In genomic region chr21:44428281-44428942, GRCh38 we compare ENCODE assay signal across 9 cellular contexts. TPM values are rescaled to one million over a fixed set of nuclear protein-coding genes. Genes with fewer than 3 reads are reported as not detected.
A peak's percentile ranks its signal among the peaks of the same experiment; 100 is the strongest.
DNase-seq lines count a peak whose midpoint lies in the region; ATAC-seq, FAIRE-seq and TF ChIP-seq lines count a peak whose summit lies in the region.
"Had no signal": no experiment of that assay in that cellular context is flagged by ENCODE, and none has a peak within 500 bp of the region (broad histone marks: within the 10 kb centered on the region; RNA-seq: fewer than 3 reads in every experiment).

No MANE protein-coding gene starts in this region.

- no peak for TF ChIP-seq POLR2A in GM12891 (IDR thresholded peaks at IDR 0.05; ENCODE audit: low read depth, low read length)
- TF ChIP-seq POLR2A in uterus (IDR thresholded peaks at IDR 0.05), result no peak

- H3K9me3 ChIP-seq in uterus, result peaks cover 0 to 8% of the 10 kb centered on the region in 2 donors

- DNase-seq in GM12891 (ENCODE audit: insufficient read length, low spot score), result no peak
- peak; percentile 56 for DNase-seq in NCI-H774 (lab: John Stamatoyannopoulos, UW)
- peak; percentile 81 for DNase-seq in activated CD8-positive, alpha-beta memory T cell treated with anti-CD3 and anti-CD28 coated beads, Interleukin-2, amount 50 U/mL, for 48 hours
- peak; percentile 64 to 71 (median 67) for DNase-seq in immature natural killer cell
- no peak for DNase-seq in KG1 (lab: John Stamatoyannopoulos, UW)
- DNase-seq in uterus, result no peak
- DNase-seq in NCI-H2227 (lab: John Stamatoyannopoulos, UW; ENCODE audit: unreplicated experiment), result no peak

- H3K27me3 ChIP-seq in uterus, result no peaks in the 10 kb centered on the region

- H3K27ac Mint-ChIP-seq in immature natural killer cell, result peak overlapping the region in 5 of 6 donors; percentile 58 to 85 (median 72)

- no peak overlapping the region for H3K4me3 Mint-ChIP-seq in immature natural killer cell

- H3K36me3 Mint-ChIP-seq in immature natural killer cell, result peaks cover 12 to 31% (median 23%) of the 10 kb centered on the region in 3 donors

- TF ChIP-seq CTCF in uterus (IDR thresholded peaks at IDR 0.05), result no peak

- H3K4me1 Mint-ChIP-seq in immature natural killer cell, result no peaks in the 10 kb centered on the region

- peaks cover 2 to 25% (median 11%) of the 10 kb centered on the region in 6 donors for H3K9me3 Mint-ChIP-seq in immature natural killer cell

- no peak overlapping the region for H3K4me3 ChIP-seq in uterus

- intact Hi-C loops in uterus (cut with DNase I; ENCODE audit: low total_unique reads), result no loop called here

- H3K36me3 ChIP-seq in uterus, result no peaks in the 10 kb centered on the region

- peaks cover 0 to 2% (median 2%) of the 10 kb centered on the region in 3 donors for H3K27me3 Mint-ChIP-seq in immature natural killer cell (ENCODE audit: low read depth in 3 of 3)

- H3K27ac ChIP-seq in uterus, result no peak overlapping the region

- no peaks in the 10 kb centered on the region for H3K4me1 ChIP-seq in uterus

- ATAC-seq in HG03159 (IDR thresholded peaks at IDR 0.05; ENCODE audit: unreplicated experiment), result no peak

- FAIRE-seq in GM12891 (lab: Jason Lieb, UNC), result peak; percentile 85
- FAIRE-seq: endothelial cell of umbilical vein had no signal

TF ChIP-seq in GM12891, 5 proteins besides CTCF, POLR2A, EP300 and RAD21:
- TF ChIP-seq PAX5 (IDR thresholded peaks at IDR 0.05; ENCODE audit: insufficient read depth, low read length, severe bottlenecking) (no peak), SPI1 (IDR thresholded peaks at IDR 0.05; ENCODE audit: low read depth, low read length) (no peak), POU2F2 (IDR thresholded peaks at IDR 0.05; ENCODE audit: low read depth, low read length) (no peak), POLR2AphosphoS5 (IDR thresholded peaks at IDR 0.05; ENCODE audit: low read depth, low read length) (no peak), TAF1 (IDR thresholded peaks at IDR 0.05; ENCODE audit: low read depth, low read length) (no peak)

RNA-seq across cellular contexts. Expression of gene LRRC3, which starts 26.9 kb away (rescaled TPM):
- 0.37 TPM for polyA plus RNA-seq in GM12891 (2012; ENCODE audit: low read depth, missing spikeins)
- under 1 TPM in 1 of 3 donors, not detected in 2; 0.29 TPM for polyA plus RNA-seq in immature natural killer cell
- 1 to 10 TPM in 2 of 4 donors, under 1 TPM in 1, not detected in 1; under 0.01 to 2.3 (median 2.3) TPM for total RNA-seq in uterus

Comparison
In these comparisons a context has a peak if more than half of its experiments do, and no peak if none do; other contexts are left out.
1. DNase-seq: peak in NCI-H774 (single experiment), activated CD8-positive, alpha-beta memory T cell treated with anti-CD3 and anti-CD28 coated beads, Interleukin-2, amount 50 U/mL, for 48 hours (single experiment) and immature natural killer cell (3 of 3); none in GM12891 (single experiment), KG1 (single experiment), uterus (0 of 2) and NCI-H2227 (single experiment).